Comparison of ENCODE assay signal across 18 cellular contexts in the genomic region with DNA sequence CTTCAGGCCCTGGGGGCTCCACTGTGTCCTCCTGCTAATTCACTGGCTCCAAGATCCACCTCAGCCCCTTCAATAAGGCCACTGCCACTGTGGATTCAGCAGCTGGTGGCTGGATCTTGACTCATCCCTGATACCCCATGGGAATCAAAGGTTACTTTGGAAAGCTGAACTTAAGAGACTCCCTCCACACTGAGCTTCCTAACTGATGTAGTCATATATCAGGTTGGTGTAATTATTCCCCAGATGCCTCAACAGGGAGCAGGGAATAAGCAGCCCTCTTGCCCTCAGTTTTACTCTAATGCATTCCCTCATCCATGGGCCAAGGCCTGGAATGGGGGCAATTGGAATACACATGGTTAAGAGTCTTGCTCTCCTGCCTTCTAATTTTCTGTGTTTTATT.
A peak's percentile ranks its signal among the peaks of the same experiment; 100 is the strongest.
DNase-seq lines count a peak whose midpoint lies in the region; ATAC-seq and TF ChIP-seq lines count a peak whose summit lies in the region.
"Had no signal": no experiment of that assay in that cellular context is flagged by ENCODE, and none has a peak within 500 bp of the region (broad histone marks: within the 10 kb centered on the region; RNA-seq: fewer than 3 reads in every experiment).

No MANE protein-coding gene starts in this region.

- ATAC-seq in body of pancreas: peak; percentile 17
- no peak for ATAC-seq in GM21390 (IDR thresholded peaks at IDR 0.05; ENCODE audit: unreplicated experiment)
- ATAC-seq in HG02970 (IDR thresholded peaks at IDR 0.05; ENCODE audit: low FRiP score, unreplicated experiment): no peak
- ATAC-seq: activated CD8-positive, alpha-beta T cell treated with anti-CD3 and anti-CD28 coated beads for 36 hours; PC-3 had no signal

- H3K4me1 ChIP-seq in A673 (ENCODE audit: insufficient read depth, low read length, poor library complexity, severe bottlenecking) (peaks cover 14% of the 10 kb centered on the region), body of pancreas (no peaks in the 10 kb centered on the region), PC-9 (replicated peaks; ENCODE audit: insufficient read depth) (no peaks in the 10 kb centered on the region)
- H3K4me1 ChIP-seq: prostate gland had no signal

- H3K27me3 ChIP-seq in A673 (replicated peaks; ENCODE audit: insufficient read depth, low read depth, low read length, poor library complexity) (no peaks in the 10 kb centered on the region), body of pancreas (no peaks in the 10 kb centered on the region), PC-9 (ENCODE audit: insufficient read depth, low read depth) (no peaks in the 10 kb centered on the region)
- H3K27me3 ChIP-seq: vagina had no signal

- H4K20me1 ChIP-seq in PC-9 (ENCODE audit: insufficient read depth): no peaks in the 10 kb centered on the region

- peak overlapping the region; percentile 65 for H3K27ac Mint-ChIP-seq in HFFc6
- H3K27ac Mint-ChIP-seq: activated CD8-positive, alpha-beta T cell treated with anti-CD3 and anti-CD28 coated beads for 36 hours; activated T-helper 1 cell treated with anti-CD3 and anti-CD28 coated beads, Interleukin-12 subunit alpha, Interleukin-12 subunit beta, Interleukin-2, Interleukin-4 antibody, amounts not matched to agents 30 ng/mL and 10 ng/mL and 1 ng/mL, durations not matched to agents 14 hours and 24 hours and 36 hours had no signal

- H3K36me3 ChIP-seq in A673 (ENCODE audit: insufficient read depth, low read length, poor library complexity, severe bottlenecking): no peaks in the 10 kb centered on the region
- H3K36me3 ChIP-seq in body of pancreas (replicated peaks in 1 of 2; ENCODE audit: insufficient read depth in 1 of 2, low read depth in 2 of 2): no peaks in the 10 kb centered on the region
- no peaks in the 10 kb centered on the region for H3K36me3 ChIP-seq in PC-9 (ENCODE audit: low read depth)
- H3K36me3 ChIP-seq: prostate gland, vagina had no signal

- H3K4me1 Mint-ChIP-seq in HFFc6 (ENCODE audit: low read depth): peaks cover 43% of the 10 kb centered on the region

- no peaks in the 10 kb centered on the region for H3K9me3 Mint-ChIP-seq in HFFc6
- H3K9me3 Mint-ChIP-seq: activated CD8-positive, alpha-beta T cell treated with anti-CD3 and anti-CD28 coated beads for 36 hours; activated T-helper 1 cell treated with anti-CD3 and anti-CD28 coated beads, Interleukin-12 subunit alpha, Interleukin-12 subunit beta, Interleukin-2, Interleukin-4 antibody, amounts not matched to agents 30 ng/mL and 10 ng/mL and 1 ng/mL, durations not matched to agents 14 hours and 24 hours and 36 hours had no signal

- H3K4me3 Mint-ChIP-seq in HFFc6: no peak overlapping the region
- H3K4me3 Mint-ChIP-seq: activated CD8-positive, alpha-beta T cell treated with anti-CD3 and anti-CD28 coated beads for 36 hours; activated T-helper 1 cell treated with anti-CD3 and anti-CD28 coated beads, Interleukin-12 subunit alpha, Interleukin-12 subunit beta, Interleukin-2, Interleukin-4 antibody, amounts not matched to agents 30 ng/mL and 10 ng/mL and 1 ng/mL, durations not matched to agents 14 hours and 24 hours and 36 hours had no signal

- no peaks in the 10 kb centered on the region for H3K9me2 ChIP-seq in PC-9 (ENCODE audit: insufficient read depth)

- no peaks in the 10 kb centered on the region for H3K9me3 ChIP-seq in A673 (ENCODE audit: low read depth, low read length, poor library complexity, severe bottlenecking)
- H3K9me3 ChIP-seq in body of pancreas: no peaks in the 10 kb centered on the region
- H3K9me3 ChIP-seq in PC-9 (ENCODE audit: insufficient read depth, low read depth): no peaks in the 10 kb centered on the region
- H3K9me3 ChIP-seq: prostate gland, vagina had no signal

- no TSS peak for BruUV-seq in A673 (replicated peaks; lab: Mats Ljungman, UMichigan)
- BruUV-seq in PC-9 (replicated peaks; lab: Mats Ljungman, UMichigan): no TSS peak

- CTCF ChIA-PET in A673 (lab: Charles Lee) (no interaction called here), PC-9 (lab: Charles Lee) (no interaction called here)

- peak; percentile 10 for DNase-seq in A673 (ENCODE audit: low spot score)
- peak; percentile 21 for DNase-seq in HFFc6
- DNase-seq in body of pancreas: no peak
- peak; percentile 31 for DNase-seq in kidney glomerular epithelial cell (lab: John Stamatoyannopoulos, UW)
- no peak for DNase-seq in PC-9
- DNase-seq in NCI-H2196 treated with DMSO at 0.1 percent for 48 hours (lab: John Stamatoyannopoulos, UW; ENCODE audit: unreplicated experiment): no peak
- DNase-seq: activated CD8-positive, alpha-beta T cell treated with anti-CD3 and anti-CD28 coated beads for 36 hours; COR-L47; hypothalamus; left colon; NCI-H146; PC-3 had no signal

- no peaks in the 10 kb centered on the region for H3K27me3 Mint-ChIP-seq in HFFc6 (ENCODE audit: insufficient read depth)

- H3F3A ChIP-seq in PC-9 (ENCODE audit: insufficient read depth, low read depth): no peaks in the 10 kb centered on the region

- H3K4me2 ChIP-seq in PC-9: no peak overlapping the region

- H2AFZ ChIP-seq in PC-9: no peak overlapping the region

- H3K4me3 ChIP-seq in A673 (ENCODE audit: low read depth, low read length, poor library complexity, severe bottlenecking) (no peak overlapping the region), body of pancreas (no peak overlapping the region), PC-9 (no peak overlapping the region)
- H3K4me3 ChIP-seq: prostate gland, vagina had no signal

- TF ChIP-seq POLR2A in body of pancreas (IDR thresholded peaks at IDR 0.05): no peak

- no peak overlapping the region for H3K27ac ChIP-seq in A673 (ENCODE audit: low read depth, low read length, poor library complexity, severe bottlenecking)
- no peak overlapping the region for H3K27ac ChIP-seq in body of pancreas
- H3K27ac ChIP-seq in PC-9: no peak overlapping the region
- H3K27ac ChIP-seq: HL-60, prostate gland, vagina had no signal

- no peaks in the 10 kb centered on the region for H3K79me2 ChIP-seq in PC-9 (ENCODE audit: low read depth)

- POLR2A ChIA-PET in A673 (lab: Charles Lee; ENCODE audit: low non-redundant PET): no interaction called here
- POLR2A ChIA-PET in PC-9 (lab: Charles Lee; ENCODE audit: unreplicated experiment): interaction anchor here (0.6 kb wide), 2 partner anchors 109 to 381 kb away, joined by 3 to 4 read pairs; no protein-coding TSS in a partner anchor

- 0 out of 2 replicates have a peak, but pooled peaks cover 5% of the 10 kb centered on the region for H3K36me3 Mint-ChIP-seq in HFFc6 (ENCODE audit: low read depth)

- TF ChIP-seq CTCF in A673 (conservative IDR thresholded peaks at IDR 0.05; ENCODE audit: low read depth, low read length) (no peak), HFFc6 (IDR thresholded peaks at IDR 0.05) (no peak), body of pancreas (IDR thresholded peaks at IDR 0.05) (no peak), PC-9 (conservative IDR thresholded peaks at IDR 0.05) (no peak)

- intact Hi-C loops in A673 (cut with micrococcal nuclease; ENCODE audit: unreplicated experiment): loop anchor here (10.0 kb wide), 1 partner anchor 591 kb away; no protein-coding TSS in a partner anchor
- intact Hi-C loops in body of pancreas (cut with DNase I): loop anchor here (5.0 kb wide), 1 partner anchor 379 kb away; no protein-coding TSS in a partner anchor
- intact Hi-C loops in PC-9 (cut with micrococcal nuclease; ENCODE audit: unreplicated experiment): no loop called here

Comparison
In these comparisons a context has a peak if more than half of its experiments do, and no peak if none do; other contexts are left out.
1. DNase-seq: peak in A673 (single experiment), HFFc6 (single experiment) and kidney glomerular epithelial cell (single experiment); none in body of pancreas (0 of 4), PC-9 (0 of 2) and NCI-H2196 treated with DMSO at 0.1 percent for 48 hours (single experiment).